ENCODE assay signal across 22 cellular contexts in the genomic region with DNA sequence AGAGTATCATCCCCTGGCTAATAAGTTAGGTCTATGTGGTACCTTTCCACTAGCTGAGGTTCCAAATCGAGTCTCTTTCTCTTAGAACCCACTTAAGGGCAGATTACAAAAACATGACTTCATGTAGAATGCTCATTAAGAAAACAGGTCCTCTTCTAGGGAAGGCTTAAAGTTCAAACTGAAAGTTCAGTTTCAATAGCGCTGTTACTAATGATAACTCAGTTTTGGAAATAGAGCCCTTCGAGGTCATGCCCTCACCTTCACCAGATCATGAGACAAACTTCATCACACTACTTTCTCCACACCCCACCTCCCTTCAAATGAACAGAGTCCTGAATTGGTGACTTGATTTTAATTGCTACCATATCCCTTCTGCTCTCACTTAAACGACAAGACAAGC. TPM values are rescaled to one million over a fixed set of nuclear protein-coding genes. Genes with fewer than 3 reads are reported as not detected.
"Had no signal": no experiment of that assay in that cellular context is flagged by ENCODE, and none has a peak within 500 bp of the region (broad histone marks: within the 10 kb centered on the region; RNA-seq: fewer than 3 reads in every experiment).

No MANE protein-coding gene starts in this region.

- DNase-seq: effector CD4-positive, alpha-beta T cell; endodermal cell; erythroblast; foreskin keratinocyte; head of caudate nucleus; kidney; left cardiac atrium; left ventricle myocardium inferior; lower lobe of right lung; midbrain; nucleus accumbens; pancreas; right cardiac atrium; stimulated activated CD4-positive, alpha-beta T cell treated with anti-CD3 and anti-CD28 coated beads, Interleukin-2, amount 100 ng/mL, for 48 hours; stimulated activated naive CD4-positive, alpha-beta T cell treated with Interleukin-2 at 50 U/mL for 16 hours; trophoblast cell had no signal

- H3K27me3 Mint-ChIP-seq: memory B cell; natural killer cell treated with Interleukin-12 subunit alpha and Interleukin-12 subunit beta and Interleukin-15 and Interleukin-18, amount 100 ng/mL, for 72 hours; progenitor cell of endocrine pancreas had no signal

- H3K4me3 Mint-ChIP-seq: endodermal cell; memory B cell; natural killer cell treated with Interleukin-12 subunit alpha and Interleukin-12 subunit beta and Interleukin-15 and Interleukin-18, amount 100 ng/mL, for 72 hours; neural progenitor cell had no signal

- H3K36me3 Mint-ChIP-seq: memory B cell; natural killer cell treated with Interleukin-12 subunit alpha and Interleukin-12 subunit beta and Interleukin-15 and Interleukin-18, amount 100 ng/mL, for 72 hours; neural progenitor cell had no signal

- H3K4me1 Mint-ChIP-seq: endodermal cell, memory B cell, neural progenitor cell had no signal

- H3K27ac Mint-ChIP-seq: endodermal cell; memory B cell; natural killer cell treated with Interleukin-12 subunit alpha and Interleukin-12 subunit beta and Interleukin-15 and Interleukin-18, amount 100 ng/mL, for 72 hours; neural progenitor cell; progenitor cell of endocrine pancreas had no signal

- H3K4me3 ChIP-seq: hepatocyte, left ventricle myocardium inferior, lower lobe of right lung, neural progenitor cell, pancreas, smooth muscle cell had no signal

- H3K9me3 Mint-ChIP-seq: endodermal cell, neural progenitor cell had no signal

- ATAC-seq: foreskin keratinocyte; left cardiac atrium; lower lobe of right lung; natural killer cell treated with Interleukin-12 subunit alpha and Interleukin-12 subunit beta and Interleukin-15 and Interleukin-18, amount 100 ng/mL, for 72 hours; pancreas; right cardiac atrium had no signal

RNA-seq across cellular contexts. Expression of a gene that starts 26.2 kb away (rescaled TPM):
- total RNA-seq: foreskin keratinocyte, progenitor cell of endocrine pancreas had no signal
